In genomic region chr2:231418820-231419640, GRCh38 we compare ENCODE assay signal across 20 cellular contexts.
"Had no signal": no experiment of that assay in that cellular context is flagged by ENCODE, and none has a peak within 500 bp of the region (broad histone marks: within the 10 kb centered on the region; RNA-seq: fewer than 3 reads in every experiment).

No MANE protein-coding gene starts in this region.

- H3K79me2 ChIP-seq: parathyroid adenoma had no signal

- DNase-seq: effector CD4-positive, alpha-beta T cell; endodermal cell; erythroblast; foreskin keratinocyte; left colon; mesendoderm; naive thymus-derived CD8-positive, alpha-beta T cell; occipital lobe; psoas muscle; retina; right lobe of liver; stimulated activated CD4-positive, alpha-beta T cell treated with anti-CD3 and anti-CD28 coated beads, Interleukin-12 subunit alpha, Interleukin-12 subunit beta, amount 100 ng/mL, for 4 hours; stimulated activated naive CD8-positive, alpha-beta T cell treated with anti-CD3 and anti-CD28 coated beads, Interleukin-15, Interleukin-2, amounts not matched to agents 100 U/mL and 50 U/mL, for 24 hours; uterus had no signal

- H3K36me3 Mint-ChIP-seq: naive thymus-derived CD8-positive, alpha-beta T cell had no signal

- H3K27me3 ChIP-seq: right lobe of liver, thyroid gland, upper lobe of left lung, uterus had no signal

- H3K36me3 ChIP-seq: right lobe of liver, suprapubic skin, thyroid gland, upper lobe of left lung, uterus had no signal

- H3K4me1 ChIP-seq: foreskin keratinocyte, parathyroid adenoma, psoas muscle, right lobe of liver, suprapubic skin, thyroid gland, upper lobe of left lung, uterus had no signal

- H3K9me3 ChIP-seq: psoas muscle, right lobe of liver, suprapubic skin, thyroid gland, upper lobe of left lung, uterus had no signal

- H3K9me3 Mint-ChIP-seq: endodermal cell; naive thymus-derived CD8-positive, alpha-beta T cell had no signal

- H3K4me3 Mint-ChIP-seq: endodermal cell; naive thymus-derived CD8-positive, alpha-beta T cell had no signal

- H3K27ac Mint-ChIP-seq: endodermal cell; naive thymus-derived CD8-positive, alpha-beta T cell had no signal

- FAIRE-seq: endothelial cell of umbilical vein had no signal

- H2AFZ ChIP-seq: parathyroid adenoma had no signal

- H3K27ac ChIP-seq: coronary artery, foreskin keratinocyte, parathyroid adenoma, psoas muscle, right lobe of liver, suprapubic skin, thyroid gland, upper lobe of left lung, uterus had no signal

- H3K9ac ChIP-seq: parathyroid adenoma had no signal

- H3K4me3 ChIP-seq: coronary artery, psoas muscle, right lobe of liver, suprapubic skin, thyroid gland, upper lobe of left lung, uterus had no signal

- H3K4me1 Mint-ChIP-seq: naive thymus-derived CD8-positive, alpha-beta T cell had no signal

- ATAC-seq: foreskin keratinocyte; left colon; naive thymus-derived CD8-positive, alpha-beta T cell; psoas muscle; stimulated activated naive CD8-positive, alpha-beta T cell treated with anti-CD3 and anti-CD28 coated beads, Interleukin-15, Interleukin-2, amounts not matched to agents 100 U/mL and 50 U/mL, for 24 hours had no signal
